ENCODE assay signal across 21 cellular contexts in the genomic region with DNA sequence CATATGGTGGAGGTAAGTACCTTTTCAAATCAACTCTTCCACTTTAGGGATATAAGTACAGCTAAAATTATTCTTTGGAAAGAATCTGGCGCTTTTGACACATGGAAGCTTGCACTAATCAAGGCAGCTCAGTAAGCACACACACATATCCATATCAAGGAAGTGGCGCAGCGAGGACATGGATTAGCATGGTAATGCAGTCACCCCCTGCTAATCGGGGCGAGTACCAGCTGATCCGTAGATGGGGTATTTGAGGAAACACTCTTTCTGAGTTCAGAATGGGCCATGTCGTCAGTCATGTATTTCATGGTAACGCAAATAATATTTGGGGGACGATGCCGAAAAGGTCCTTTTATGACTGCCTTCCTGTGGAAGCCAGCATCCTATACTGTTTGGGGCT.
DNase-seq lines count a peak whose midpoint lies in the region; ATAC-seq and TF ChIP-seq lines count a peak whose summit lies in the region.
"Had no signal": no experiment of that assay in that cellular context is flagged by ENCODE, and none has a peak within 500 bp of the region (broad histone marks: within the 10 kb centered on the region; RNA-seq: fewer than 3 reads in every experiment).

No MANE protein-coding gene starts in this region.

- H2AFZ ChIP-seq in GM23338 (no peak overlapping the region), neural cell (ENCODE audit: low read depth, low read length) (no peak overlapping the region)

- peaks cover 3% of the 10 kb centered on the region; the same call in 1 of the 3 replicates for H3K36me3 Mint-ChIP-seq in GM23338 (ENCODE audit: low read depth)
- H3K36me3 Mint-ChIP-seq: CD8-positive, alpha-beta T cell had no signal

- DNase-seq in GM23338 (ENCODE audit: low spot score): no peak
- DNase-seq in WERI-Rb-1: peak; percentile 48
- no peak for DNase-seq in DMS53 (lab: John Stamatoyannopoulos, UW)
- DNase-seq in foreskin melanocyte: no peak
- DNase-seq in NCI-H2196 (lab: John Stamatoyannopoulos, UW; ENCODE audit: unreplicated experiment): no peak
- DNase-seq: AML-193; Caco-2; Calu3; CD4-positive, alpha-beta T cell; CD8-positive, alpha-beta T cell; DMS79; DND-41; EL; GDM1 had no signal

- H3K4me3 ChIP-seq in GM23338 (no peak overlapping the region), WERI-Rb-1 (ENCODE audit: low read depth, low read length) (no peak overlapping the region), neural cell (ENCODE audit: low read length) (no peak overlapping the region)
- H3K4me3 ChIP-seq: A549; BLaER1 treated with 17β-estradiol and CSF1 and Interleukin-3, amounts not matched to agents 10 nM and 100 nM; GM12878 had no signal

- no peak for TF ChIP-seq RAD21 in neural cell (conservative IDR thresholded peaks at IDR 0.05)

- H3K9me3 Mint-ChIP-seq in GM23338: no peaks in the 10 kb centered on the region
- H3K9me3 Mint-ChIP-seq: CD4-positive, alpha-beta T cell; CD8-positive, alpha-beta T cell had no signal

- H3F3A ChIP-seq in GM23338 (replicated peaks; ENCODE audit: low read depth) (no peaks in the 10 kb centered on the region), neural cell (ENCODE audit: insufficient read depth, low read length, poor library complexity, severe bottlenecking) (peaks cover 4% of the 10 kb centered on the region)

- H3K79me2 ChIP-seq in GM23338 (replicated peaks; ENCODE audit: insufficient read depth) (no peaks in the 10 kb centered on the region), neural cell (replicated peaks; ENCODE audit: insufficient read depth, low read length) (no peaks in the 10 kb centered on the region)

- peaks cover 3% of the 10 kb centered on the region; the same call in 1 of the 2 replicates for H4K20me1 ChIP-seq in GM23338 (replicated peaks; ENCODE audit: insufficient read depth)
- no peaks in the 10 kb centered on the region for H4K20me1 ChIP-seq in neural cell (ENCODE audit: insufficient read depth)
- H4K20me1 ChIP-seq: BLaER1 treated with 17β-estradiol and CSF1 and Interleukin-3, amounts not matched to agents 10 nM and 100 nM had no signal

- H3K4me2 ChIP-seq in GM23338: no peak overlapping the region
- no peak overlapping the region for H3K4me2 ChIP-seq in neural cell (ENCODE audit: low read length)
- H3K4me2 ChIP-seq: A549; BLaER1 treated with 17β-estradiol and CSF1 and Interleukin-3, amounts not matched to agents 10 nM and 100 nM had no signal

- no peaks in the 10 kb centered on the region for H3K27me3 ChIP-seq in GM23338 (ENCODE audit: insufficient read depth)
- H3K27me3 ChIP-seq in WERI-Rb-1 (ENCODE audit: insufficient read depth, low read depth, severe bottlenecking): no peaks in the 10 kb centered on the region
- no peaks in the 10 kb centered on the region for H3K27me3 ChIP-seq in neural cell (ENCODE audit: insufficient read depth, low read depth, low read length)
- H3K27me3 ChIP-seq: BLaER1 treated with 17β-estradiol and CSF1 and Interleukin-3, amounts not matched to agents 10 nM and 100 nM had no signal

- H3K9me3 ChIP-seq in WERI-Rb-1 (ENCODE audit: severe bottlenecking): no peaks in the 10 kb centered on the region
- H3K9me3 ChIP-seq in neural cell (ENCODE audit: low read length): no peaks in the 10 kb centered on the region
- H3K9me3 ChIP-seq: A549; BLaER1 treated with 17β-estradiol and CSF1 and Interleukin-3, amounts not matched to agents 10 nM and 100 nM; Caco-2 had no signal

- H3K4me3 Mint-ChIP-seq in GM23338: no peak overlapping the region
- H3K4me3 Mint-ChIP-seq: B cell; CD4-positive, alpha-beta T cell; CD8-positive, alpha-beta T cell had no signal

- H3K9me2 ChIP-seq in GM23338 (ENCODE audit: insufficient read depth) (no peaks in the 10 kb centered on the region), neural cell (ENCODE audit: insufficient read depth, low read length) (no peaks in the 10 kb centered on the region)

- H3K4me1 ChIP-seq in GM23338 (ENCODE audit: insufficient read depth): peaks cover 3% of the 10 kb centered on the region; the same call in 1 of the 2 replicates
- H3K4me1 ChIP-seq: A549; BLaER1 treated with 17β-estradiol and CSF1 and Interleukin-3, amounts not matched to agents 10 nM and 100 nM; Caco-2 had no signal

- peaks cover 15% of the 10 kb centered on the region for H3K4me1 Mint-ChIP-seq in GM23338
- H3K4me1 Mint-ChIP-seq: B cell had no signal

- H3K36me3 ChIP-seq in GM23338 (ENCODE audit: insufficient read depth): no peaks in the 10 kb centered on the region
- peaks cover 16% of the 10 kb centered on the region for H3K36me3 ChIP-seq in WERI-Rb-1
- H3K36me3 ChIP-seq in neural cell (ENCODE audit: insufficient read depth, low read length): no peaks in the 10 kb centered on the region

- no peak overlapping the region for H3K9ac ChIP-seq in neural cell (ENCODE audit: low read length)
- H3K9ac ChIP-seq: BLaER1 treated with 17β-estradiol and CSF1 and Interleukin-3, amounts not matched to agents 10 nM and 100 nM had no signal

- peaks cover 2% of the 10 kb centered on the region for H3K27me3 Mint-ChIP-seq in GM23338 (ENCODE audit: insufficient read depth, low read depth, poor library complexity)
- H3K27me3 Mint-ChIP-seq: B cell had no signal

- TF ChIP-seq CTCF in GM23338 (conservative IDR thresholded peaks at IDR 0.05; ENCODE audit: low read depth in 2 of 2) (no peak), WERI-Rb-1 (IDR thresholded peaks at IDR 0.05; ENCODE audit: low read depth, low read length) (no peak), neural cell (IDR thresholded peaks at IDR 0.05; ENCODE audit: poor library complexity, severe bottlenecking) (no peak)

- no peak overlapping the region for H3K27ac Mint-ChIP-seq in GM23338
- H3K27ac Mint-ChIP-seq: B cell; CD4-positive, alpha-beta T cell; CD8-positive, alpha-beta T cell had no signal

- no peak for TF ChIP-seq EP300 in neural cell (conservative IDR thresholded peaks at IDR 0.05; ENCODE audit: poor library complexity, severe bottlenecking)

- H3K27ac ChIP-seq in GM23338 (ENCODE audit: low read depth) (no peak overlapping the region), WERI-Rb-1 (no peak overlapping the region), neural cell (ENCODE audit: low read length) (peak overlapping the region; percentile 9)
- H3K27ac ChIP-seq: 22Rv1; A549; BLaER1 treated with 17β-estradiol and CSF1 and Interleukin-3, amounts not matched to agents 10 nM and 100 nM; C4-2B had no signal

- ATAC-seq in GM23338: peak; percentile 77
- ATAC-seq: A549; CD8-positive, alpha-beta T cell; GM12878 had no signal

TF ChIP-seq in GM23338, 12 proteins besides CTCF, POLR2A, EP300 and RAD21 (continues in another document):
- TF ChIP-seq JUNB (IDR thresholded peaks at IDR 0.05; ENCODE audit: unreplicated experiment) (no peak), POLR2AphosphoS5 (IDR thresholded peaks at IDR 0.05; ENCODE audit: low read depth) (no peak), ZNF331 (CRISPR knock-in tag; IDR thresholded peaks at IDR 0.05; ENCODE audit: low read depth) (no peak), CREB1 (CRISPR knock-in tag; IDR thresholded peaks at IDR 0.05; ENCODE audit: low read depth) (no peak), ZNF114 (CRISPR knock-in tag; IDR thresholded peaks at IDR 0.05) (no peak), NANOG (IDR thresholded peaks at IDR 0.05; ENCODE audit: borderline replicate concordance) (no peak), EZH2 (IDR thresholded peaks at IDR 0.05; ENCODE audit: low read depth, unreplicated experiment) (no peak), EZH2phosphoT487 (IDR thresholded peaks at IDR 0.05; ENCODE audit: unreplicated experiment) (no peak)
- TF ChIP-seq, protein P1, sequence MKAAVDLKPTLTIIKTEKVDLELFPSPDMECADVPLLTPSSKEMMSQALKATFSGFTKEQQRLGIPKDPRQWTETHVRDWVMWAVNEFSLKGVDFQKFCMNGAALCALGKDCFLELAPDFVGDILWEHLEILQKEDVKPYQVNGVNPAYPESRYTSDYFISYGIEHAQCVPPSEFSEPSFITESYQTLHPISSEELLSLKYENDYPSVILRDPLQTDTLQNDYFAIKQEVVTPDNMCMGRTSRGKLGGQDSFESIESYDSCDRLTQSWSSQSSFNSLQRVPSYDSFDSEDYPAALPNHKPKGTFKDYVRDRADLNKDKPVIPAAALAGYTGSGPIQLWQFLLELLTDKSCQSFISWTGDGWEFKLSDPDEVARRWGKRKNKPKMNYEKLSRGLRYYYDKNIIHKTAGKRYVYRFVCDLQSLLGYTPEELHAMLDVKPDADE (IDR thresholded peaks at IDR 0.05): no peak

TF ChIP-seq in neural cell, 6 proteins besides CTCF, POLR2A, EP300 and RAD21:
- TF ChIP-seq TAF1 (IDR thresholded peaks at IDR 0.05; ENCODE audit: low read depth): no peak
- no peak for TF ChIP-seq SMC3 (conservative IDR thresholded peaks at IDR 0.05; ENCODE audit: poor library complexity)
- TF ChIP-seq, protein P2, sequence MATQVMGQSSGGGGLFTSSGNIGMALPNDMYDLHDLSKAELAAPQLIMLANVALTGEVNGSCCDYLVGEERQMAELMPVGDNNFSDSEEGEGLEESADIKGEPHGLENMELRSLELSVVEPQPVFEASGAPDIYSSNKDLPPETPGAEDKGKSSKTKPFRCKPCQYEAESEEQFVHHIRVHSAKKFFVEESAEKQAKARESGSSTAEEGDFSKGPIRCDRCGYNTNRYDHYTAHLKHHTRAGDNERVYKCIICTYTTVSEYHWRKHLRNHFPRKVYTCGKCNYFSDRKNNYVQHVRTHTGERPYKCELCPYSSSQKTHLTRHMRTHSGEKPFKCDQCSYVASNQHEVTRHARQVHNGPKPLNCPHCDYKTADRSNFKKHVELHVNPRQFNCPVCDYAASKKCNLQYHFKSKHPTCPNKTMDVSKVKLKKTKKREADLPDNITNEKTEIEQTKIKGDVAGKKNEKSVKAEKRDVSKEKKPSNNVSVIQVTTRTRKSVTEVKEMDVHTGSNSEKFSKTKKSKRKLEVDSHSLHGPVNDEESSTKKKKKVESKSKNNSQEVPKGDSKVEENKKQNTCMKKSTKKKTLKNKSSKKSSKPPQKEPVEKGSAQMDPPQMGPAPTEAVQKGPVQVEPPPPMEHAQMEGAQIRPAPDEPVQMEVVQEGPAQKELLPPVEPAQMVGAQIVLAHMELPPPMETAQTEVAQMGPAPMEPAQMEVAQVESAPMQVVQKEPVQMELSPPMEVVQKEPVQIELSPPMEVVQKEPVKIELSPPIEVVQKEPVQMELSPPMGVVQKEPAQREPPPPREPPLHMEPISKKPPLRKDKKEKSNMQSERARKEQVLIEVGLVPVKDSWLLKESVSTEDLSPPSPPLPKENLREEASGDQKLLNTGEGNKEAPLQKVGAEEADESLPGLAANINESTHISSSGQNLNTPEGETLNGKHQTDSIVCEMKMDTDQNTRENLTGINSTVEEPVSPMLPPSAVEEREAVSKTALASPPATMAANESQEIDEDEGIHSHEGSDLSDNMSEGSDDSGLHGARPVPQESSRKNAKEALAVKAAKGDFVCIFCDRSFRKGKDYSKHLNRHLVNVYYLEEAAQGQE (IDR thresholded peaks at IDR 0.05; ENCODE audit: borderline replicate concordance): no peak
- no peak for TF ChIP-seq MXI1 (conservative IDR thresholded peaks at IDR 0.05; ENCODE audit: poor library complexity, severe bottlenecking)
- no peak for TF ChIP-seq POLR2AphosphoS5 (IDR thresholded peaks at IDR 0.05)
- TF ChIP-seq EZH2 (IDR thresholded peaks at IDR 0.05; ENCODE audit: borderline replicate concordance, insufficient read depth, low read length, poor library complexity, severe bottlenecking): no peak
TF ChIP-seq in neural cell: peak in this region for 0.
